Comparison of ENCODE assay signal across 12 cellular contexts in the genomic region with DNA sequence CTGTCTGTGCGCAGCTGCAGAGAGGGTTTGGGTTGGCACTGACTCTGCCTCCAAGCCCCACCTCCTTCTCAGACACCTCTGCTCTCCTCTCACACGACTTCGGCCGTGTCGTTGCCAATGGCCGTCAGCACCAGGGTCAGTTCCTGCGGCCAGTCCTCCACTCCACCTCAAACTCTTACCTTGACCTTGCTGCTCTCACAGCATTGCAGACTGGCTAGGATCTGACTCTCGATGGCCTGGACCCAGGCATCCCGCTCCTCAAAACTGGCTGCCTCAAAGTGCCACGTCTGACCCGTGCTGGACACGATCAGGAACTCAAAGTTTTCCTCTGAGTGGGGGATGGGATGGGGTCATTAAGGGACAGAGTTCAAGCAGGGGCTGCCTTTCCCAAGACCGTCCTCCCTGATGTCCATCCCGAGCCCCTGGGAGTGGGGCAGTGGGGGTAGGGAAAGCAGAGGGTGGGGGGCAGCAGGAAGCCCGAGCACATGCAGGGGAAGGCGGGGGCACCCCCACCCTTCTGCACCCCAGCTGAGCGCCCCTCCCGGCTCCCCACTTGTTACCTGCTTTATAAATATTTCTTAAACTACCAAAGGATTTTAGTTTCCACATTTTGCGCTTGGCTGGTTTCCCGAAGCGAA. TPM values are rescaled to one million over a fixed set of nuclear protein-coding genes. Genes with fewer than 3 reads are reported as not detected.
DNase-seq lines count a peak whose midpoint lies in the region; ATAC-seq, FAIRE-seq and TF ChIP-seq lines count a peak whose summit lies in the region.
"Had no signal": no experiment of that assay in that cellular context is flagged by ENCODE, and none has a peak within 500 bp of the region (broad histone marks: within the 10 kb centered on the region; RNA-seq: fewer than 3 reads in every experiment).

No MANE protein-coding gene starts in this region.

- FAIRE-seq in astrocyte (lab: Jason Lieb, UNC): no peak

- H3K36me3 ChIP-seq in mammary epithelial cell (ENCODE audit: insufficient read depth, low read length) (no peaks in the 10 kb centered on the region), astrocyte (ENCODE audit: insufficient read depth, low read length) (no peaks in the 10 kb centered on the region), left lung (peaks cover 0 to 64% of the 10 kb centered on the region in 2 donors), upper lobe of right lung (no peaks in the 10 kb centered on the region), smooth muscle cell (ENCODE audit: low read depth) (no peaks in the 10 kb centered on the region)

- TF ChIP-seq CTCF in MCF 10A (IDR thresholded peaks at IDR 0.05; ENCODE audit: unreplicated experiment) (no peak), mammary epithelial cell (conservative IDR thresholded peaks at IDR 0.05 in 1 of 2, IDR thresholded peaks at IDR 0.05 in 1 of 2; ENCODE audit: extremely low read depth in 1 of 2, insufficient read depth in 1 of 2, low read depth in 1 of 2, low read length in 2 of 2) (no peak), astrocyte (IDR thresholded peaks at IDR 0.05; ENCODE audit: insufficient read depth, low read depth, low read length) (no peak), left lung (IDR thresholded peaks at IDR 0.05) (no peak), upper lobe of right lung (IDR thresholded peaks at IDR 0.05) (no peak), smooth muscle cell (IDR thresholded peaks at IDR 0.05; ENCODE audit: borderline replicate concordance, insufficient read depth, poor library complexity, severe bottlenecking) (no peak)

- WGBS in mammary epithelial cell (ENCODE audit: low coverage, missing lambda C conversion rate): 98% methylated on average over 6 of the region's 21 CpGs
- 47% methylated on average over 21 of the region's 21 CpGs for WGBS in smooth muscle cell (ENCODE audit: low lambda C conversion rate)

- in situ Hi-C loops in mammary epithelial cell (cut with MboI; ENCODE audit: low sequenced_read_pairs in 2 of 2): no loop called here

- CTCF ChIA-PET in MCF 10A (lab: Yijun Ruan, JAX) (interaction anchor here (4.3 kb wide), 1 partner anchor 8 kb away, joined by 43 read pairs; no protein-coding TSS in a partner anchor), mammary epithelial cell (lab: Charles Lee; ENCODE audit: low non-redundant PET) (no interaction called here)

- no peaks in the 10 kb centered on the region for H3K27me3 ChIP-seq in mammary epithelial cell (ENCODE audit: insufficient read depth, low read length)
- H3K27me3 ChIP-seq in astrocyte (ENCODE audit: insufficient read depth, low read length): peaks cover 27% of the 10 kb centered on the region
- peaks cover 0 to 16% of the 10 kb centered on the region in 2 donors for H3K27me3 ChIP-seq in left lung
- H3K27me3 ChIP-seq in upper lobe of right lung: no peaks in the 10 kb centered on the region
- H3K27me3 ChIP-seq in smooth muscle cell (ENCODE audit: low read depth): peaks cover 83% of the 10 kb centered on the region

- H3K79me2 ChIP-seq in mammary epithelial cell (ENCODE audit: insufficient read depth, low read length): no peaks in the 10 kb centered on the region
- H3K79me2 ChIP-seq in astrocyte (ENCODE audit: insufficient read depth, low read length): no peaks in the 10 kb centered on the region
- no peaks in the 10 kb centered on the region for H3K79me2 ChIP-seq in smooth muscle cell (ENCODE audit: low read depth)

- BruUV-seq in MCF 10A (replicated peaks; lab: Mats Ljungman, UMichigan): no TSS peak
- BruUV-seq in mammary epithelial cell (replicated peaks; lab: Mats Ljungman, UMichigan): no TSS peak

- POLR2A ChIA-PET in MCF 10A (lab: Yijun Ruan, JAX): interaction anchor here (2.7 kb wide), 1 partner anchor 8 kb away, joined by 17 read pairs; no protein-coding TSS in a partner anchor

- H4K20me1 ChIP-seq in mammary epithelial cell (ENCODE audit: insufficient read depth, low read length): no peaks in the 10 kb centered on the region
- peaks cover 8% of the 10 kb centered on the region for H4K20me1 ChIP-seq in astrocyte (ENCODE audit: insufficient read depth, low read length)
- no peaks in the 10 kb centered on the region for H4K20me1 ChIP-seq in smooth muscle cell (ENCODE audit: low read depth)

- H3K9ac ChIP-seq in mammary epithelial cell (ENCODE audit: insufficient read depth, low read length) (no peak overlapping the region), astrocyte (ENCODE audit: low read length) (no peak overlapping the region), smooth muscle cell (ENCODE audit: low read depth) (no peak overlapping the region)

- no peaks in the 10 kb centered on the region for H3K9me3 ChIP-seq in mammary epithelial cell (replicated peaks; ENCODE audit: insufficient read depth, low read length)
- H3K9me3 ChIP-seq in astrocyte (ENCODE audit: insufficient read depth, low read depth, low read length): no peaks in the 10 kb centered on the region
- no peaks in the 10 kb centered on the region for H3K9me3 ChIP-seq in left lung
- no peaks in the 10 kb centered on the region for H3K9me3 ChIP-seq in upper lobe of right lung
- H3K9me3 ChIP-seq in smooth muscle cell (replicated peaks; ENCODE audit: low read depth): no peaks in the 10 kb centered on the region
- H3K9me3 ChIP-seq: esophagus squamous epithelium had no signal

- H3K9me3 Mint-ChIP-seq in MCF 10A (ENCODE audit: unreplicated experiment): no peaks in the 10 kb centered on the region
- H3K9me3 Mint-ChIP-seq in astrocyte (ENCODE audit: unreplicated experiment): peaks cover 16% of the 10 kb centered on the region

- no peak overlapping the region for H3K4me2 ChIP-seq in mammary epithelial cell (ENCODE audit: insufficient read depth, low read depth, low read length)
- H3K4me2 ChIP-seq in astrocyte (ENCODE audit: low read length): no peak overlapping the region
- no peak overlapping the region for H3K4me2 ChIP-seq in smooth muscle cell

- intact Hi-C loops in MCF 10A (cut with micrococcal nuclease) (no loop called here), mammary epithelial cell (cut with micrococcal nuclease) (loop anchor here (2.0 kb wide), 2 partner anchors 37 to 45 kb away; partner anchors contain the start of genes EEF1AKMT3 and METTL1), left lung (cut with DNase I) (no loop called here), upper lobe of right lung (cut with DNase I) (no loop called here)

- H3K4me3 Mint-ChIP-seq in MCF 10A (ENCODE audit: unreplicated experiment) (peak overlapping the region; percentile 65), astrocyte (ENCODE audit: unreplicated experiment) (peak overlapping the region; percentile 73)

- H3K4me1 Mint-ChIP-seq in MCF 10A (ENCODE audit: insufficient read depth, unreplicated experiment): no peaks in the 10 kb centered on the region
- H3K4me1 Mint-ChIP-seq in astrocyte (ENCODE audit: low read depth, unreplicated experiment): peaks cover 2% of the 10 kb centered on the region

- no peak for DNase-seq in MCF 10A (ENCODE audit: unreplicated experiment)
- DNase-seq in mammary epithelial cell: no peak
- no peak for DNase-seq in astrocyte (ENCODE audit: low read depth)
- DNase-seq in left lung: no peak
- no peak for DNase-seq in upper lobe of right lung
- DNase-seq in NCI-H1105 (lab: John Stamatoyannopoulos, UW): no peak
- DNase-seq in stimulated activated CD4-positive, alpha-beta T cell treated with anti-CD3 and anti-CD28 coated beads, Interleukin-2, amount 100 ng/mL, for 48 hours: no peak
- no peak for DNase-seq in smooth muscle cell (lab: John Stamatoyannopoulos, UW; ENCODE audit: unreplicated experiment)
- DNase-seq: activated effector memory CD4-positive, alpha-beta T cell treated with Interleukin-2 at 50 U/mL for 16 hours; esophagus squamous epithelium; GF-D8; WERI-Rb-1 had no signal

- H3K4me3 ChIP-seq in mammary epithelial cell (replicated peaks in 1 of 3; ENCODE audit: insufficient read depth in 1 of 3, low read depth in 2 of 3, low read length in 3 of 3) (no peak overlapping the region), astrocyte (ENCODE audit: insufficient read depth, low read depth, low read length) (no peak overlapping the region), left lung (peak overlapping the region in 1 of 2 donors; percentile 55), upper lobe of right lung (no peak overlapping the region), smooth muscle cell (no peak overlapping the region)

- H2AFZ ChIP-seq in mammary epithelial cell (ENCODE audit: low read depth, low read length): no peak overlapping the region
- H2AFZ ChIP-seq in astrocyte (ENCODE audit: low read depth, low read length): no peak overlapping the region
- H2AFZ ChIP-seq in smooth muscle cell (ENCODE audit: low read depth): no peak overlapping the region

- ATAC-seq in left lung (peak; percentile 46), upper lobe of right lung (peak; percentile 3)

- H3K36me3 Mint-ChIP-seq in MCF 10A (ENCODE audit: insufficient read depth, unreplicated experiment): no peaks in the 10 kb centered on the region
- peaks cover 5% of the 10 kb centered on the region for H3K36me3 Mint-ChIP-seq in astrocyte (ENCODE audit: low read depth, unreplicated experiment)

- no peaks in the 10 kb centered on the region for H3F3A ChIP-seq in smooth muscle cell (ENCODE audit: low read depth)

- no peaks in the 10 kb centered on the region for H3K27me3 Mint-ChIP-seq in MCF 10A (ENCODE audit: insufficient read depth, unreplicated experiment)
- H3K27me3 Mint-ChIP-seq in astrocyte (ENCODE audit: low read depth, unreplicated experiment): peaks cover 81% of the 10 kb centered on the region

- H3K27ac ChIP-seq in mammary epithelial cell (ENCODE audit: insufficient read depth, low read depth, low read length) (no peak overlapping the region), astrocyte (ENCODE audit: low read depth, low read length) (no peak overlapping the region), left lung (no peak overlapping the region), upper lobe of right lung (no peak overlapping the region), smooth muscle cell (ENCODE audit: low read depth) (no peak overlapping the region)
- H3K27ac ChIP-seq: WERI-Rb-1 had no signal

- dilution Hi-C loops in mammary epithelial cell (cut with HindIII; ENCODE audit: low sequenced_read_pairs): no loop called here

- H3K27ac Mint-ChIP-seq in MCF 10A (ENCODE audit: low read depth, unreplicated experiment): no peak overlapping the region
- peak overlapping the region; percentile 41 for H3K27ac Mint-ChIP-seq in astrocyte (ENCODE audit: unreplicated experiment)

- H3K4me1 ChIP-seq in mammary epithelial cell (ENCODE audit: insufficient read depth, low read length) (peaks cover 10% of the 10 kb centered on the region), astrocyte (ENCODE audit: insufficient read depth, low read length) (peaks cover 7% of the 10 kb centered on the region), left lung (peaks cover 4 to 6% of the 10 kb centered on the region in 2 donors), upper lobe of right lung (peaks cover 5% of the 10 kb centered on the region), smooth muscle cell (ENCODE audit: low read depth) (peaks cover 3% of the 10 kb centered on the region)

RNA-seq across cellular contexts. Expression of gene AGAP2, which starts 10.7 kb away (rescaled TPM):
- total RNA-seq in MCF 10A (2022): 0.19 TPM in 1 of 2 replicates, not detected in the other
- under 1 TPM; 0.33 to 0.99 TPM for total RNA-seq in mammary epithelial cell
- 0.28 TPM for polyA plus RNA-seq in mammary epithelial cell
- 0.57 TPM for polyA minus RNA-seq in mammary epithelial cell
- 0.14 and 0.17 TPM in 2 replicates for total RNA-seq in astrocyte
- 1 to 10 TPM; 1.9 to 5.8 TPM for total RNA-seq in left lung
- total RNA-seq in upper lobe of right lung: 5.4 TPM
- total RNA-seq in smooth muscle cell: not detected in 2 replicates
- not detected in 2 replicates for polyA plus RNA-seq in smooth muscle cell

RNA-seq across cellular contexts. Expression of gene TSPAN31, which starts 17.0 kb away (rescaled TPM):
- total RNA-seq in MCF 10A (2022) (24.8 and 30.9 TPM in 2 replicates), mammary epithelial cell (10 to 100 TPM; 23.6 to 58.3 TPM), astrocyte (18.6 and 22.9 TPM in 2 replicates), left lung (10 to 100 TPM; 33.5 to 40.0 TPM), upper lobe of right lung (39.9 TPM), smooth muscle cell (68.0 and 105 TPM in 2 replicates)
- polyA plus RNA-seq in mammary epithelial cell (33.0 TPM), smooth muscle cell (48.6 and 55.1 TPM in 2 replicates)
- polyA minus RNA-seq in mammary epithelial cell: 38.5 TPM

RNA-seq across cellular contexts. Expression of gene CDK4, which starts 24.2 kb away (rescaled TPM):
- total RNA-seq in MCF 10A (2022): 117 and 123 TPM in 2 replicates
- total RNA-seq in mammary epithelial cell: 100 to 1,000 TPM; 103 to 163 TPM
- polyA plus RNA-seq in mammary epithelial cell: 258 TPM
- polyA minus RNA-seq in mammary epithelial cell: 128 TPM
- total RNA-seq in astrocyte: 113 and 133 TPM in 2 replicates
- total RNA-seq in left lung: 100 to 1,000 TPM in 1 of 2 donors, 10 to 100 TPM in 1; 80.1 to 130 TPM
- 77.6 TPM for total RNA-seq in upper lobe of right lung
- 144 and 158 TPM in 2 replicates for total RNA-seq in smooth muscle cell
- polyA plus RNA-seq in smooth muscle cell: 215 and 235 TPM in 2 replicates

RNA-seq across cellular contexts. Expression of gene MARCHF9, which starts 27.0 kb away (rescaled TPM):
- total RNA-seq in MCF 10A (2022) (8.7 and 12.5 TPM in 2 replicates), mammary epithelial cell (10 to 100 TPM in 1 of 2 donors, 1 to 10 TPM in 1; 6.0 to 18.8 TPM), astrocyte (11.3 and 13.0 TPM in 2 replicates), left lung (10 to 100 TPM; 17.4 to 22.4 TPM), upper lobe of right lung (21.2 TPM), smooth muscle cell (6.5 and 8.6 TPM in 2 replicates)
- polyA plus RNA-seq in mammary epithelial cell (13.8 TPM), smooth muscle cell (3.7 and 6.8 TPM in 2 replicates)
- 4.8 TPM for polyA minus RNA-seq in mammary epithelial cell

RNA-seq across cellular contexts. Expression of gene OS9, which starts 33.9 kb away (rescaled TPM):
- total RNA-seq in MCF 10A (2022): 125 and 173 TPM in 2 replicates
- total RNA-seq in mammary epithelial cell: 100 to 1,000 TPM; 111 to 145 TPM
- polyA plus RNA-seq in mammary epithelial cell: 126 TPM
- polyA minus RNA-seq in mammary epithelial cell: 157 TPM
- total RNA-seq in astrocyte: 194 and 215 TPM in 2 replicates
- 100 to 1,000 TPM; 282 to 321 TPM for total RNA-seq in left lung
- 263 TPM for total RNA-seq in upper lobe of right lung
- total RNA-seq in smooth muscle cell: 236 and 374 TPM in 2 replicates
- polyA plus RNA-seq in smooth muscle cell: 162 and 179 TPM in 2 replicates
